Comparison of ENCODE assay signal across 8 cellular contexts in genomic region chrX:101759000-101759399, GRCh38.
A peak's percentile ranks its signal among the peaks of the same experiment; 100 is the strongest.
DNase-seq lines count a peak whose midpoint lies in the region; ATAC-seq and TF ChIP-seq lines count a peak whose summit lies in the region.

No MANE protein-coding gene starts in this region.

- H3K27ac ChIP-seq in breast epithelium (no peak overlapping the region), thyroid gland (no peak overlapping the region)

- no peak for TF ChIP-seq POLR2A in breast epithelium (IDR thresholded peaks at IDR 0.05)
- TF ChIP-seq POLR2A in thyroid gland (IDR thresholded peaks at IDR 0.05), result no peak

- no peaks in the 10 kb centered on the region for H3K4me1 ChIP-seq in breast epithelium
- H3K4me1 ChIP-seq in thyroid gland, result no peaks in the 10 kb centered on the region

- H3K27me3 ChIP-seq in breast epithelium (peaks cover 0 to 34% of the 10 kb centered on the region in 2 donors), thyroid gland (no peaks in the 10 kb centered on the region)

- intact Hi-C loops in breast epithelium (cut with DNase I; ENCODE audit: low total_unique reads) (no loop called here), thyroid gland (cut with DNase I) (no loop called here)

- DNase-seq in AG08395 (ENCODE audit: low spot score) (peak; percentile 25), RKO (ENCODE audit: low spot score) (peak; percentile 11), breast epithelium (ENCODE audit: low spot score in 2 of 2) (no peak), left kidney (ENCODE audit: low read depth, low spot score) (peak; percentile 65), thyroid gland (peak; percentile 60 to 68), NCI-H1930 (lab: John Stamatoyannopoulos, UW) (no peak)

- WGBS in thyroid gland, 2 donors, result 0% methylated on average over 1 of the region's 1 CpG

- no peaks in the 10 kb centered on the region for H3K9me3 ChIP-seq in breast epithelium
- H3K9me3 ChIP-seq in thyroid gland, result no peaks in the 10 kb centered on the region

- H3K4me3 ChIP-seq in breast epithelium (no peak overlapping the region), thyroid gland (replicated peaks in 1 of 3) (no peak overlapping the region)

- H3K36me3 ChIP-seq in breast epithelium (no peaks in the 10 kb centered on the region), thyroid gland (no peaks in the 10 kb centered on the region)

- ATAC-seq in GM18499 (IDR thresholded peaks at IDR 0.05; ENCODE audit: insufficient read depth, unreplicated experiment) (peak; percentile 76), HG02981 (IDR thresholded peaks at IDR 0.05; ENCODE audit: unreplicated experiment) (peak; percentile 91)

- TF ChIP-seq CTCF in breast epithelium (IDR thresholded peaks at IDR 0.05) (peak in 2 of 3 donors; percentile 35 to 39), thyroid gland (IDR thresholded peaks at IDR 0.05) (peak in 5 of 6 experiments; percentile 10 to 52 (median 50))

Comparison
In these comparisons a context has a peak if more than half of its experiments do, and no peak if none do; other contexts are left out.
1. DNase-seq: peak in AG08395 (single experiment), RKO (single experiment), left kidney (single experiment) and thyroid gland (2 of 2); none in breast epithelium (0 of 2) and NCI-H1930 (0 of 2).